8 cellular contexts compared by ENCODE assay signal in the genomic region with DNA sequence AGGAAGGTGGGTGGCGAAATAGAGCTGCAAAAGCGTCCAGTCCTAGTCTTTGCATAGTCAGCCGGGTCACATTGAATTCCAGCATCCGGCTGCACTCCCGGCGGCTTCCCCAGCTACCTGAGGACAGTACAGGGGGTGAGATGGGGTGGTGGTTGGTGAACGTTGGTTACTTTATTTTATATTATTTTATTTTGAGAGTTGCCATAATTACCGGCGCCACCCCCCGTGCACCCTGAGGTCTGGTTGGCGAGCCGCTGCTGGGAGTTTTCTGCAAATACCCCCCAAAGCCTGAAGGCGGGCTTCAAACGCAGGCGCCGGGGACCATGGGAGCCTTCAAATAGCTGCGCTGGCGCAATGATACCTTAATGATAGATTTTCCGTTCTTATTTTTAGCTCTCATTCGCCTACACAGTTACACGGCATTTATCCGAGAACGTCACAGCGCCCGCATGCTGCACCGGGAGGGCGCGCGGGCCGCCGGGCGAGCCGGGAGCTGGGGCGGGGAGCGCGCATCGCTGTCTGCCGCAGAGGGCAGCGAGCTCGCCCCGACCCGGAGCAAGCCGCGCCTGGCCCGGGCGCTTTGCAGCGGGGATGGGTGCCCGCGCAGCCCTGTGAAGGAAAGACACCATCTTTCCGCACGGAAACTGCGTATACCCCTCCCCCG. TPM values are rescaled to one million over a fixed set of nuclear protein-coding genes. Genes with fewer than 3 reads are reported as not detected.
DNase-seq lines count a peak whose midpoint lies in the region; ATAC-seq and TF ChIP-seq lines count a peak whose summit lies in the region.

No MANE protein-coding gene starts in this region.

- CTCF ChIA-PET in RWPE1 (lab: Yijun Ruan, JAX): interaction anchor here (0.6 to 0.9 kb wide), 4 partner anchors 63 to 176 kb away, joined by 3 read pairs; no protein-coding TSS in a partner anchor

- peak; percentile 27 for DNase-seq in NCI-H82 (lab: John Stamatoyannopoulos, UW)
- DNase-seq in NCI-H82 treated with DMSO at 0.1 percent for 48 hours (lab: John Stamatoyannopoulos, UW; ENCODE audit: unreplicated experiment): no peak
- DNase-seq in RWPE1 (ENCODE audit: low spot score): peak; percentile 41
- DNase-seq in right cardiac atrium: no peak
- peak; percentile 7 for DNase-seq in stimulated activated CD8-positive, alpha-beta memory T cell treated with anti-CD3 and anti-CD28 coated beads, Interleukin-4, amount 100 ng/mL, for 24 hours (ENCODE audit: low read depth)
- DNase-seq in UCSD-AML1 (lab: John Stamatoyannopoulos, UW; ENCODE audit: unreplicated experiment): no peak
- DNase-seq in epidermal melanocyte (ENCODE audit: insufficient read length, low spot score): no peak
- no peak for DNase-seq in A172 (ENCODE audit: low spot score)

- no peaks in the 10 kb centered on the region for H3K4me1 ChIP-seq in right cardiac atrium (ENCODE audit: control insufficient read depth, insufficient read depth, low read length)

- TF ChIP-seq CTCF in RWPE1 (conservative IDR thresholded peaks at IDR 0.05; ENCODE audit: low read depth): no peak

- POLR2A ChIA-PET in RWPE1 (lab: Yijun Ruan, JAX; ENCODE audit: low non-redundant PET): no interaction called here

- no peak for ATAC-seq in right cardiac atrium

- H3K27ac ChIP-seq in RWPE1: no peak overlapping the region
- H3K27ac ChIP-seq in right cardiac atrium (ENCODE audit: low read length): no peak overlapping the region

- H3K27me3 ChIP-seq in right cardiac atrium (ENCODE audit: control insufficient read depth, insufficient read depth): peaks cover 2% of the 10 kb centered on the region

- peak overlapping the region; percentile 30 for H3K4me3 ChIP-seq in right cardiac atrium (ENCODE audit: low read length)

- H3K9me3 ChIP-seq in right cardiac atrium (ENCODE audit: control insufficient read depth, low read length): no peaks in the 10 kb centered on the region

- WGBS in right cardiac atrium: 1% methylated on average over 53 of the region's 53 CpGs

- intact Hi-C loops in right cardiac atrium (cut with DNase I): no loop called here

RNA-seq across cellular contexts. Expression of gene RASGRF1, which starts 0.8 kb away (rescaled TPM):
- total RNA-seq in right cardiac atrium: under 1 TPM in 1 of 4 donors, not detected in 3; 0.12 TPM
- polyA plus RNA-seq in right cardiac atrium: 0.05 TPM
- 1.2 and 2.1 TPM in 2 replicates for total RNA-seq in A172 (2014; rRNA removed; shearing (Covaris generic))

Comparison
In these comparisons a context has a peak if more than half of its experiments do, and no peak if none do; other contexts are left out.
1. DNase-seq: peak in NCI-H82 (single experiment), RWPE1 (single experiment) and stimulated activated CD8-positive, alpha-beta memory T cell treated with anti-CD3 and anti-CD28 coated beads, Interleukin-4, amount 100 ng/mL, for 24 hours (single experiment); none in NCI-H82 treated with DMSO at 0.1 percent for 48 hours (single experiment), right cardiac atrium (0 of 3), UCSD-AML1 (single experiment), epidermal melanocyte (single experiment) and A172 (single experiment).